Comparison of ENCODE assay signal across 9 cellular contexts in genomic region chr18:25349131-25349925, GRCh38. TPM values are rescaled to one million over a fixed set of nuclear protein-coding genes. Genes with fewer than 3 reads are reported as not detected.
DNase-seq lines count a peak whose midpoint lies in the region; ATAC-seq and TF ChIP-seq lines count a peak whose summit lies in the region.
"Had no signal": no experiment of that assay in that cellular context is flagged by ENCODE, and none has a peak within 500 bp of the region (broad histone marks: within the 10 kb centered on the region; RNA-seq: fewer than 3 reads in every experiment).

No MANE protein-coding gene starts in this region.

- peak in 1 of 2 donors; percentile 21 for TF ChIP-seq POLR2A in gastroesophageal sphincter (IDR thresholded peaks at IDR 0.05)

- H3K4me3 Mint-ChIP-seq in activated CD4-positive, alpha-beta memory T cell treated with anti-CD3 and anti-CD28 coated beads, Interleukin-2, amount 10 ng/mL, durations not matched to agents 7 days and 5 days = peak overlapping the region; percentile 21
- peak overlapping the region; percentile 98 for H3K4me3 Mint-ChIP-seq in neural progenitor cell

- CTCF ChIA-PET in activated CD4-positive, alpha-beta memory T cell treated with anti-CD3 and anti-CD28 coated beads, Interleukin-2, amount 10 ng/mL, durations not matched to agents 7 days and 5 days (lab: Charles Lee) = no interaction called here

- no peaks in the 10 kb centered on the region for H3K9me3 Mint-ChIP-seq in activated CD4-positive, alpha-beta memory T cell treated with anti-CD3 and anti-CD28 coated beads, Interleukin-2, amount 10 ng/mL, durations not matched to agents 7 days and 5 days
- H3K9me3 Mint-ChIP-seq in neural progenitor cell = peaks cover 2% of the 10 kb centered on the region

- H3K4me1 ChIP-seq in gastroesophageal sphincter (peaks cover 0 to 41% (median 9%) of the 10 kb centered on the region in 3 donors), neural progenitor cell (peaks cover 53% of the 10 kb centered on the region)

- no peaks in the 10 kb centered on the region for H3K9me3 ChIP-seq in gastroesophageal sphincter
- H3K9me3 ChIP-seq in neural progenitor cell (ENCODE audit: low read depth) = no peaks in the 10 kb centered on the region

- peak overlapping the region; percentile 89 for H3K9ac ChIP-seq in neural progenitor cell

- H3K4me2 ChIP-seq in neural progenitor cell = peak overlapping the region; percentile 94

- H3K27me3 ChIP-seq in gastroesophageal sphincter (peaks cover 56% of the 10 kb centered on the region), neural progenitor cell (peaks cover 34% of the 10 kb centered on the region)

- POLR2A ChIA-PET in activated CD4-positive, alpha-beta memory T cell treated with anti-CD3 and anti-CD28 coated beads, Interleukin-2, amount 10 ng/mL, durations not matched to agents 7 days and 5 days (lab: Charles Lee) = no interaction called here

- H3K36me3 ChIP-seq in gastroesophageal sphincter (no peaks in the 10 kb centered on the region), neural progenitor cell (peaks cover 10% of the 10 kb centered on the region)

- 6 to 18% methylated on average over 14 to 16 of the region's 78 CpGs for WGBS in gastroesophageal sphincter (ENCODE audit: low coverage in 1 of 2), 2 donors

- peaks cover 51% of the 10 kb centered on the region for H4K20me1 ChIP-seq in neural progenitor cell (ENCODE audit: low read depth)

- H3K4me3 ChIP-seq in gastroesophageal sphincter (peak overlapping the region; percentile 39 to 80), neural progenitor cell (peak overlapping the region; percentile 100)

- no peak overlapping the region for H2AFZ ChIP-seq in neural progenitor cell (replicated peaks)

- H3F3A ChIP-seq in neural progenitor cell (ENCODE audit: low read depth) = peaks cover 35% of the 10 kb centered on the region

- peak; percentile 52 for ATAC-seq in gastroesophageal sphincter
- ATAC-seq in GM19395 (IDR thresholded peaks at IDR 0.05; ENCODE audit: unreplicated experiment) = no peak

- no peak for TF ChIP-seq EP300 in gastroesophageal sphincter (IDR thresholded peaks at IDR 0.05)

- peak; percentile 34 for DNase-seq in DMS53 (lab: John Stamatoyannopoulos, UW)
- no peak for DNase-seq in DMS53 treated with DMSO at 0.1 percent for 48 hours (lab: John Stamatoyannopoulos, UW; ENCODE audit: unreplicated experiment)
- DNase-seq in activated CD4-positive, alpha-beta memory T cell treated with anti-CD3 and anti-CD28 coated beads, Interleukin-2, amount 10 ng/mL, durations not matched to agents 7 days and 5 days = no peak
- peak; percentile 72 for DNase-seq in neural progenitor cell (ENCODE audit: low spot score)
- no peak for DNase-seq in A172 (ENCODE audit: low spot score)
- DNase-seq in NCI-H526 treated with DMSO at 0.1 percent for 48 hours (lab: John Stamatoyannopoulos, UW) = no peak

- peaks cover 81% of the 10 kb centered on the region for H3K79me2 ChIP-seq in neural progenitor cell (ENCODE audit: low read depth)

- peaks cover 70% of the 10 kb centered on the region for H3K27me3 Mint-ChIP-seq in activated CD4-positive, alpha-beta memory T cell treated with anti-CD3 and anti-CD28 coated beads, Interleukin-2, amount 10 ng/mL, durations not matched to agents 7 days and 5 days
- H3K27me3 Mint-ChIP-seq in neural progenitor cell (ENCODE audit: insufficient read depth, low read depth) = peaks cover 10% of the 10 kb centered on the region

- no peak for TF ChIP-seq CTCF in gastroesophageal sphincter (IDR thresholded peaks at IDR 0.05)
- TF ChIP-seq CTCF in neural progenitor cell (IDR thresholded peaks at IDR 0.05) = no peak

- H3K27ac Mint-ChIP-seq in activated CD4-positive, alpha-beta memory T cell treated with anti-CD3 and anti-CD28 coated beads, Interleukin-2, amount 10 ng/mL, durations not matched to agents 7 days and 5 days = no peak overlapping the region
- H3K27ac Mint-ChIP-seq in neural progenitor cell = peak overlapping the region; percentile 99

- H3K27ac ChIP-seq in gastroesophageal sphincter = peak overlapping the region in 3 of 4 donors; percentile 88 to 90 (median 89)
- peak overlapping the region; percentile 99 for H3K27ac ChIP-seq in neural progenitor cell

- H3K4me1 Mint-ChIP-seq in activated CD4-positive, alpha-beta memory T cell treated with anti-CD3 and anti-CD28 coated beads, Interleukin-2, amount 10 ng/mL, durations not matched to agents 7 days and 5 days = peaks cover 15% of the 10 kb centered on the region
- H3K4me1 Mint-ChIP-seq in neural progenitor cell = peaks cover 54% of the 10 kb centered on the region

- H3K36me3 Mint-ChIP-seq in activated CD4-positive, alpha-beta memory T cell treated with anti-CD3 and anti-CD28 coated beads, Interleukin-2, amount 10 ng/mL, durations not matched to agents 7 days and 5 days (ENCODE audit: low read depth) = peaks cover 6% of the 10 kb centered on the region
- peaks cover 17% of the 10 kb centered on the region for H3K36me3 Mint-ChIP-seq in neural progenitor cell

RNA-seq across cellular contexts. Expression of gene ZNF521, which starts 2.6 kb away (rescaled TPM):
- not detected for total RNA-seq in activated CD4-positive, alpha-beta memory T cell treated with anti-CD3 and anti-CD28 coated beads, Interleukin-2, amount 10 ng/mL, durations not matched to agents 7 days and 5 days
- total RNA-seq in gastroesophageal sphincter = 10 to 100 TPM in 3 of 4 donors, 1 to 10 TPM in 1; 9.9 to 29.3 (median 13.4) TPM
- total RNA-seq in neural progenitor cell (ENCODE audit: low replicate concordance) = 136 and 148 TPM in 2 replicates
- not detected in 2 replicates for total RNA-seq in A172 (2014; rRNA removed; shearing (Covaris generic))
- total RNA-seq: T-helper 1 cell treated with Interleukin-12 subunit alpha and Interleukin-12 subunit beta and Interleukin-4 antibody, amounts not matched to agents 30 ng/mL and 1 ng/mL, for 36 hours had no signal

Comparison
In these comparisons a context has a peak if more than half of its experiments do, and no peak if none do; other contexts are left out.
1. DNase-seq: peak in DMS53 (single experiment) and neural progenitor cell (single experiment); none in DMS53 treated with DMSO at 0.1 percent for 48 hours (single experiment), activated CD4-positive, alpha-beta memory T cell treated with anti-CD3 and anti-CD28 coated beads, Interleukin-2, amount 10 ng/mL, durations not matched to agents 7 days and 5 days (single experiment), A172 (single experiment) and NCI-H526 treated with DMSO at 0.1 percent for 48 hours (single experiment).
2. RNA of gene ZNF521, which starts 2.6 kb away (total RNA-seq): 136 to 148 TPM in neural progenitor cell and 9.9 to 29.3 TPM in gastroesophageal sphincter; not detected in activated CD4-positive, alpha-beta memory T cell treated with anti-CD3 and anti-CD28 coated beads, Interleukin-2, amount 10 ng/mL, durations not matched to agents 7 days and 5 days and not detected in A172; every median in the first group is over 10 times any median in the second.